Comparison of ENCODE assay signal across 1 cellular context in the genomic region with DNA sequence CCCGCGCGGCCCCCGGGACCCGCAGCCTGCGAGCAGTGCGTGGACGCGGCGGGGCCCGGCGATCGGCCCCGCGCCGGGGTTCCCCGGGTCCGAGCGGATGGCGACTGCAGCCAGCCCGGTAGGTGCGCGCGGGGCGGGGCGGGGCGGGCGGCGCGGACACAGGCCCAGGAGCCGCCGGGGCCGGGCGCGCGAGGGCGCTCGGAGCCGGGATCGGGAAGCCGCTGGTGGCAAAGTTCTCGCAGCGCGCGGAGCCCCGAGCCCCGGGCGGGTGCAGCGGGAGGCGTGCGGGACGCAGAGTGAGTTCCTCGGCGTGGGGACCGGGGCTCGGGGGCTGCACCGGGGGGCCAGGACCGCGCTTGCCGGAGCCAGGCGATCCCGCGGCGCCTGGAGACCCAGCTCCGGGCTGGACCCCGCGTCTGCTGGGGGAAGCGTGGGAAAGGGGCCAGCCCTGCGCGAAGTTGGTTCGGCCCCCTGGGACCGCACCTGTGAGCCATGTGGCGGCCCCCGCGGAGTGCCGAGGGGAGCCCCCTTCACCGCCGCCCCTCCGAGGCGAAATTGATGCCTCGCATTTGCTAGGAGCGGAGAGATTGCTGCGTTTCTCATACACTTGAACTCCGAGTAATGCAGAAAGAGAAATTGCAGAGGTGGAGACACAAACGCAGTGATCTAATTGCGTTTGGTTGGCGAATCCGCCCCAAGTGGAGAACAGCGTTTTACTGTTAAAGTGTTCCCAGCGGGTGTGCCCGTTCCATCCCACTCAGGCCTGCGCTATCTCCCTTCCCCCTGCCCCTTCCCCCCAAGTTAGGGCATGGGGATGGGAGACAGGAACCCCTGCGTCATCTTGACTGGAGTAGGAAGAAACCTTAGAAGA.
TF ChIP-seq lines count a peak whose summit lies in the region.

No MANE protein-coding gene starts in this region.

TF ChIP-seq in GM23338, 12 proteins besides CTCF, POLR2A, EP300 and RAD21 (continued from another document):
- TF ChIP-seq, protein P1, sequence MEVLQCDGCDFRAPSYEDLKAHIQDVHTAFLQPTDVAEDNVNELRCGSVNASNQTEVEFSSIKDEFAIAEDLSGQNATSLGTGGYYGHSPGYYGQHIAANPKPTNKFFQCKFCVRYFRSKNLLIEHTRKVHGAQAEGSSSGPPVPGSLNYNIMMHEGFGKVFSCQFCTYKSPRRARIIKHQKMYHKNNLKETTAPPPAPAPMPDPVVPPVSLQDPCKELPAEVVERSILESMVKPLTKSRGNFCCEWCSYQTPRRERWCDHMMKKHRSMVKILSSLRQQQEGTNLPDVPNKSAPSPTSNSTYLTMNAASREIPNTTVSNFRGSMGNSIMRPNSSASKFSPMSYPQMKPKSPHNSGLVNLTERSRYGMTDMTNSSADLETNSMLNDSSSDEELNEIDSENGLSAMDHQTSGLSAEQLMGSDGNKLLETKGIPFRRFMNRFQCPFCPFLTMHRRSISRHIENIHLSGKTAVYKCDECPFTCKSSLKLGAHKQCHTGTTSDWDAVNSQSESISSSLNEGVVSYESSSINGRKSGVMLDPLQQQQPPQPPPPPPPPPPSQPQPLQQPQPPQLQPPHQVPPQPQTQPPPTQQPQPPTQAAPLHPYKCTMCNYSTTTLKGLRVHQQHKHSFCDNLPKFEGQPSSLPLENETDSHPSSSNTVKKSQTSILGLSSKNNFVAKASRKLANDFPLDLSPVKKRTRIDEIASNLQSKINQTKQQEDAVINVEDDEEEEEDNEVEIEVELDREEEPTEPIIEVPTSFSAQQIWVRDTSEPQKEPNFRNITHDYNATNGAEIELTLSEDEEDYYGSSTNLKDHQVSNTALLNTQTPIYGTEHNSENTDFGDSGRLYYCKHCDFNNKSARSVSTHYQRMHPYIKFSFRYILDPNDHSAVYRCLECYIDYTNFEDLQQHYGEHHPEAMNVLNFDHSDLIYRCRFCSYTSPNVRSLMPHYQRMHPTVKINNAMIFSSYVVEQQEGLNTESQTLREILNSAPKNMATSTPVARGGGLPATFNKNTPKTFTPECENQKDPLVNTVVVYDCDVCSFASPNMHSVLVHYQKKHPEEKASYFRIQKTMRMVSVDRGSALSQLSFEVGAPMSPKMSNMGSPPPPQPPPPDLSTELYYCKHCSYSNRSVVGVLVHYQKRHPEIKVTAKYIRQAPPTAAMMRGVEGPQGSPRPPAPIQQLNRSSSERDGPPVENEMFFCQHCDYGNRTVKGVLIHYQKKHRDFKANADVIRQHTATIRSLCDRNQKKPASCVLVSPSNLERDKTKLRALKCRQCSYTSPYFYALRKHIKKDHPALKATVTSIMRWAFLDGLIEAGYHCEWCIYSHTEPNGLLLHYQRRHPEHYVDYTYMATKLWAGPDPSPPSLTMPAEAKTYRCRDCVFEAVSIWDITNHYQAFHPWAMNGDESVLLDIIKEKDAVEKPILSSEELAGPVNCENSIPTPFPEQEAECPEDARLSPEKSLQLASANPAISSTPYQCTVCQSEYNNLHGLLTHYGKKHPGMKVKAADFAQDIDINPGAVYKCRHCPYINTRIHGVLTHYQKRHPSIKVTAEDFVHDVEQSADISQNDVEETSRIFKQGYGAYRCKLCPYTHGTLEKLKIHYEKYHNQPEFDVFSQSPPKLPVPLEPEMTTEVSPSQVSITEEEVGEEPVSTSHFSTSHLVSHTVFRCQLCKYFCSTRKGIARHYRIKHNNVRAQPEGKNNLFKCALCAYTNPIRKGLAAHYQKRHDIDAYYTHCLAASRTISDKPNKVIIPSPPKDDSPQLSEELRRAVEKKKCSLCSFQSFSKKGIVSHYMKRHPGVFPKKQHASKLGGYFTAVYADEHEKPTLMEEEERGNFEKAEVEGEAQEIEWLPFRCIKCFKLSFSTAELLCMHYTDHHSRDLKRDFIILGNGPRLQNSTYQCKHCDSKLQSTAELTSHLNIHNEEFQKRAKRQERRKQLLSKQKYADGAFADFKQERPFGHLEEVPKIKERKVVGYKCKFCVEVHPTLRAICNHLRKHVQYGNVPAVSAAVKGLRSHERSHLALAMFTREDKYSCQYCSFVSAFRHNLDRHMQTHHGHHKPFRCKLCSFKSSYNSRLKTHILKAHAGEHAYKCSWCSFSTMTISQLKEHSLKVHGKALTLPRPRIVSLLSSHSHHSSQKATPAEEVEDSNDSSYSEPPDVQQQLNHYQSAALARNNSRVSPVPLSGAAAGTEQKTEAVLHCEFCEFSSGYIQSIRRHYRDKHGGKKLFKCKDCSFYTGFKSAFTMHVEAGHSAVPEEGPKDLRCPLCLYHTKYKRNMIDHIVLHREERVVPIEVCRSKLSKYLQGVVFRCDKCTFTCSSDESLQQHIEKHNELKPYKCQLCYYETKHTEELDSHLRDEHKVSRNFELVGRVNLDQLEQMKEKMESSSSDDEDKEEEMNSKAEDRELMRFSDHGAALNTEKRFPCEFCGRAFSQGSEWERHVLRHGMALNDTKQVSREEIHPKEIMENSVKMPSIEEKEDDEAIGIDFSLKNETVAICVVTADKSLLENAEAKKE (CRISPR knock-in tag; IDR thresholded peaks at IDR 0.05): no peak
- TF ChIP-seq POLR2AphosphoS5 (IDR thresholded peaks at IDR 0.05; ENCODE audit: low read depth) (no peak), JUNB (IDR thresholded peaks at IDR 0.05; ENCODE audit: unreplicated experiment) (no peak), STAT1 (IDR thresholded peaks at IDR 0.05; ENCODE audit: unreplicated experiment) (no peak), ZNF331 (CRISPR knock-in tag; IDR thresholded peaks at IDR 0.05; ENCODE audit: low read depth) (no peak), ZNF114 (CRISPR knock-in tag; IDR thresholded peaks at IDR 0.05) (no peak), NANOG (IDR thresholded peaks at IDR 0.05; ENCODE audit: borderline replicate concordance) (no peak)
- TF ChIP-seq, protein P2, sequence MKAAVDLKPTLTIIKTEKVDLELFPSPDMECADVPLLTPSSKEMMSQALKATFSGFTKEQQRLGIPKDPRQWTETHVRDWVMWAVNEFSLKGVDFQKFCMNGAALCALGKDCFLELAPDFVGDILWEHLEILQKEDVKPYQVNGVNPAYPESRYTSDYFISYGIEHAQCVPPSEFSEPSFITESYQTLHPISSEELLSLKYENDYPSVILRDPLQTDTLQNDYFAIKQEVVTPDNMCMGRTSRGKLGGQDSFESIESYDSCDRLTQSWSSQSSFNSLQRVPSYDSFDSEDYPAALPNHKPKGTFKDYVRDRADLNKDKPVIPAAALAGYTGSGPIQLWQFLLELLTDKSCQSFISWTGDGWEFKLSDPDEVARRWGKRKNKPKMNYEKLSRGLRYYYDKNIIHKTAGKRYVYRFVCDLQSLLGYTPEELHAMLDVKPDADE (IDR thresholded peaks at IDR 0.05): no peak
